In genomic region chr17:27581016-27581415, GRCh38 we compare ENCODE assay signal across 18 cellular contexts. TPM values are rescaled to one million over a fixed set of nuclear protein-coding genes. Genes with fewer than 3 reads are reported as not detected.
DNase-seq lines count a peak whose midpoint lies in the region; ATAC-seq, FAIRE-seq and TF ChIP-seq lines count a peak whose summit lies in the region.
"Had no signal": no experiment of that assay in that cellular context is flagged by ENCODE, and none has a peak within 500 bp of the region (broad histone marks: within the 10 kb centered on the region; RNA-seq: fewer than 3 reads in every experiment).

No MANE protein-coding gene starts in this region.

- no peak overlapping the region for H4K8ac ChIP-seq in IMR-90 (ENCODE audit: low read depth in 2 of 2, low read length in 2 of 2)

- no peak overlapping the region for H2BK15ac ChIP-seq in IMR-90 (ENCODE audit: low read depth, low read length)

- no peak overlapping the region for H3K23ac ChIP-seq in IMR-90 (ENCODE audit: low read depth, low read length)

- H4K20me1 ChIP-seq in BLaER1 (peaks cover 37% of the 10 kb centered on the region), IMR-90 (ENCODE audit: insufficient read depth, low read length) (no peaks in the 10 kb centered on the region; the same call in none of the 2 replicates)

- POLR2A ChIA-PET in IMR-90 (lab: Charles Lee; ENCODE audit: unreplicated experiment), result no interaction called here

- H3K79me1 ChIP-seq in IMR-90 (ENCODE audit: low read depth in 1 of 2, low read length in 2 of 2), result peaks cover 23 to 81% of the 10 kb centered on the region in 2 experiments

- H3K27ac Mint-ChIP-seq in activated CD4-positive, alpha-beta T cell treated with anti-CD3 and anti-CD28 coated beads, Interleukin-2, amount 10 ng/mL, durations not matched to agents 24 days and 14 days, result peak overlapping the region; percentile 45
- peak overlapping the region; percentile 2 for H3K27ac Mint-ChIP-seq in memory B cell

- no peak overlapping the region for H3K4me3 Mint-ChIP-seq in activated CD4-positive, alpha-beta T cell treated with anti-CD3 and anti-CD28 coated beads, Interleukin-2, amount 10 ng/mL, durations not matched to agents 24 days and 14 days
- no peak overlapping the region for H3K4me3 Mint-ChIP-seq in memory B cell

- H2BK20ac ChIP-seq in IMR-90 (ENCODE audit: low read depth, low read length), result no peak overlapping the region; the same call in 1 of the 2 replicates

- no peaks in the 10 kb centered on the region for H3K36me3 ChIP-seq in BLaER1
- H3K36me3 ChIP-seq in IMR-90 (ENCODE audit: control insufficient read depth, insufficient read depth, low read length), result peaks cover 41% of the 10 kb centered on the region
- peaks cover 0 to 4% of the 10 kb centered on the region in 2 donors for H3K36me3 ChIP-seq in kidney (ENCODE audit: control insufficient read depth in 1 of 2, insufficient read depth in 2 of 2, low read length in 2 of 2)
- peaks cover 16% of the 10 kb centered on the region for H3K36me3 ChIP-seq in upper lobe of right lung

- no peak overlapping the region for H3K18ac ChIP-seq in IMR-90 (ENCODE audit: low read depth, low read length)

- dilution Hi-C loops in IMR-90 (cut with HindIII; ENCODE audit: low sequenced_read_pairs, unreplicated experiment), result no loop called here

- FAIRE-seq in kidney (lab: Jason Lieb, UNC), result no peak
- FAIRE-seq: A549, GM12892, HTR-8/SVneo had no signal

- H3K36me3 Mint-ChIP-seq in activated CD4-positive, alpha-beta T cell treated with anti-CD3 and anti-CD28 coated beads, Interleukin-2, amount 10 ng/mL, durations not matched to agents 24 days and 14 days (ENCODE audit: low read depth), result peaks cover 49% of the 10 kb centered on the region
- H3K36me3 Mint-ChIP-seq in memory B cell, result peaks cover 3% of the 10 kb centered on the region

- TF ChIP-seq CTCF in IMR-90 (conservative IDR thresholded peaks at IDR 0.05; ENCODE audit: low read depth, low read length), result no peak
- no peak for TF ChIP-seq CTCF in kidney (IDR thresholded peaks at IDR 0.05; ENCODE audit: borderline replicate concordance, extremely low read depth, insufficient read depth)
- TF ChIP-seq CTCF in upper lobe of right lung (IDR thresholded peaks at IDR 0.05), result no peak

- H3K4me1 ChIP-seq in BLaER1, result peaks cover 38% of the 10 kb centered on the region
- peaks cover 41% of the 10 kb centered on the region for H3K4me1 ChIP-seq in IMR-90 (ENCODE audit: control insufficient read depth, insufficient read depth, low read length)
- H3K4me1 ChIP-seq in kidney (ENCODE audit: control insufficient read depth in 1 of 2, insufficient read depth in 1 of 2, low read depth in 1 of 2, low read length in 2 of 2), result peaks cover 5 to 6% of the 10 kb centered on the region in 2 donors
- peaks cover 27% of the 10 kb centered on the region for H3K4me1 ChIP-seq in upper lobe of right lung

- H2BK120ac ChIP-seq in IMR-90 (ENCODE audit: low read depth, low read length), result no peak overlapping the region

- H3K4me1 Mint-ChIP-seq in activated CD4-positive, alpha-beta T cell treated with anti-CD3 and anti-CD28 coated beads, Interleukin-2, amount 10 ng/mL, durations not matched to agents 24 days and 14 days, result peaks cover 50% of the 10 kb centered on the region
- peaks cover 15% of the 10 kb centered on the region for H3K4me1 Mint-ChIP-seq in memory B cell

- peaks cover 40% of the 10 kb centered on the region for H3K9me1 ChIP-seq in IMR-90 (ENCODE audit: insufficient read depth, low read length)

- CTCF ChIA-PET in IMR-90 (lab: Yijun Ruan, JAX), result no interaction called here

- no peak overlapping the region; the same call in 1 of the 2 replicates for H4K91ac ChIP-seq in IMR-90 (ENCODE audit: insufficient read depth, low read depth, low read length)

- no peak overlapping the region for H3K14ac ChIP-seq in IMR-90 (replicated peaks; ENCODE audit: low read depth, low read length)

- no peak for TF ChIP-seq RAD21 in IMR-90 (IDR thresholded peaks at IDR 0.05; ENCODE audit: low read length)

- no CpG with 5 or more reads among the region's 6 CpGs for WGBS in IMR-90 (ENCODE audit: extremely low coverage in 2 of 2, insufficient read length in 1 of 2), 2 experiments

- no peak overlapping the region for H2BK5ac ChIP-seq in IMR-90 (ENCODE audit: low read depth, low read length, poor library complexity, severe bottlenecking)

- H3K27me3 ChIP-seq in BLaER1 (no peaks in the 10 kb centered on the region), IMR-90 (ENCODE audit: control insufficient read depth, insufficient read depth, low read length) (no peaks in the 10 kb centered on the region), upper lobe of right lung (no peaks in the 10 kb centered on the region)

- H3K9me3 Mint-ChIP-seq in activated CD4-positive, alpha-beta T cell treated with anti-CD3 and anti-CD28 coated beads, Interleukin-2, amount 10 ng/mL, durations not matched to agents 24 days and 14 days, result no peaks in the 10 kb centered on the region
- no peaks in the 10 kb centered on the region for H3K9me3 Mint-ChIP-seq in memory B cell

- TF ChIP-seq POLR2A in IMR-90 (IDR thresholded peaks at IDR 0.05; ENCODE audit: low read depth, low read length), result no peak

- BruUV-seq in IMR-90 (replicated peaks; lab: Mats Ljungman, UMichigan), result no TSS peak

- H3K4ac ChIP-seq in IMR-90 (ENCODE audit: low read depth, low read length), result no peak overlapping the region

- no peaks in the 10 kb centered on the region for H3K9me3 ChIP-seq in BLaER1
- no peaks in the 10 kb centered on the region for H3K9me3 ChIP-seq in IMR-90 (ENCODE audit: control insufficient read depth, insufficient read depth, low read length)
- H3K9me3 ChIP-seq in kidney (ENCODE audit: control insufficient read depth in 1 of 2, low read length in 2 of 2), result no peaks in the 10 kb centered on the region
- no peaks in the 10 kb centered on the region for H3K9me3 ChIP-seq in upper lobe of right lung
- H3K9me3 ChIP-seq: A549 had no signal

- no peaks in the 10 kb centered on the region for H3K27me3 Mint-ChIP-seq in activated CD4-positive, alpha-beta T cell treated with anti-CD3 and anti-CD28 coated beads, Interleukin-2, amount 10 ng/mL, durations not matched to agents 24 days and 14 days
- H3K27me3 Mint-ChIP-seq in memory B cell, result no peaks in the 10 kb centered on the region

- no peak for DNase-seq in activated CD4-positive, alpha-beta T cell treated with anti-CD3 and anti-CD28 coated beads, Interleukin-2, amount 10 ng/mL, durations not matched to agents 24 days and 14 days
- DNase-seq in activated CD4-positive, alpha-beta T cell treated with anti-CD3 and anti-CD28 coated beads, Interleukin-2, amount 50 U/mL, for 1 hour, result no peak
- DNase-seq in IMR-90, result no peak
- no peak for DNase-seq in memory B cell (ENCODE audit: low spot score in 2 of 2)
- no peak for DNase-seq in kidney
- DNase-seq in upper lobe of right lung, result no peak
- no peak for DNase-seq in DMS153 treated with DMSO at 0.1 percent for 48 hours (lab: John Stamatoyannopoulos, UW; ENCODE audit: unreplicated experiment)
- DNase-seq: GOT3; NCI-H1417; NCI-H187 treated with DMSO at 0.1 percent for 48 hours; NCI-H526 treated with DMSO at 0.1 percent for 48 hours; NK-92 treated with Interleukin-12 subunit alpha and Interleukin-12 subunit beta, amount 100 ng/mL, for 24 hours; SHP77 treated with DMSO at 0.1 percent for 48 hours had no signal

- H2AK5ac ChIP-seq in IMR-90 (ENCODE audit: low read depth, low read length), result peak overlapping the region; percentile 54; the same call in 1 of the 2 replicates

- peak overlapping the region; percentile 90 for H3K4me2 ChIP-seq in BLaER1
- H3K4me2 ChIP-seq in IMR-90 (ENCODE audit: low read depth, low read length), result no peak overlapping the region
- H3K4me2 ChIP-seq: A549 had no signal

- H3K27ac ChIP-seq in BLaER1, result no peak overlapping the region
- H3K27ac ChIP-seq in IMR-90 (ENCODE audit: insufficient read depth, low read length), result no peak overlapping the region
- no peak overlapping the region for H3K27ac ChIP-seq in kidney (ENCODE audit: low read depth in 2 of 2, low read length in 2 of 2)
- H3K27ac ChIP-seq in upper lobe of right lung, result no peak overlapping the region
- H3K27ac ChIP-seq: C4-2B had no signal

- H3K4me3 ChIP-seq in BLaER1, result no peak overlapping the region
- H3K4me3 ChIP-seq in IMR-90 (ENCODE audit: insufficient read depth, low read depth, low read length), result no peak overlapping the region
- no peak overlapping the region for H3K4me3 ChIP-seq in kidney (ENCODE audit: low read length in 2 of 2)
- no peak overlapping the region for H3K4me3 ChIP-seq in upper lobe of right lung
- H3K4me3 ChIP-seq: A549 had no signal

- in situ Hi-C loops in IMR-90 (cut with MboI; ENCODE audit: low sequenced_read_pairs), result no loop called here

- no peak overlapping the region for H2AFZ ChIP-seq in IMR-90 (replicated peaks; ENCODE audit: low read length, poor library complexity)

- no peak overlapping the region for H3K56ac ChIP-seq in IMR-90 (ENCODE audit: extremely low read depth, insufficient read depth, low read length)

- no peak overlapping the region for H4K5ac ChIP-seq in IMR-90 (ENCODE audit: low read depth, low read length)

- H3K9ac ChIP-seq in BLaER1, result no peak overlapping the region
- no peak overlapping the region for H3K9ac ChIP-seq in IMR-90 (ENCODE audit: low read depth, low read length)
- no peak overlapping the region for H3K9ac ChIP-seq in kidney (ENCODE audit: low read length in 2 of 2)

- H2AK9ac ChIP-seq in IMR-90 (replicated peaks; ENCODE audit: low read depth, low read length, poor library complexity), result no peak overlapping the region

- ATAC-seq in IMR-90 (ENCODE audit: low read depth), result no peak
- ATAC-seq in memory B cell (ENCODE audit: low read depth), result no peak
- no peak for ATAC-seq in upper lobe of right lung
- ATAC-seq: A549 had no signal

- intact Hi-C loops in activated CD4-positive, alpha-beta T cell treated with anti-CD3 and anti-CD28 coated beads, Interleukin-2, amount 10 ng/mL, durations not matched to agents 24 days and 14 days (cut with micrococcal nuclease), result loop anchor here (2.0 kb wide), 1 partner anchor 54 kb away; no protein-coding TSS in a partner anchor
- intact Hi-C loops in IMR-90 (cut with micrococcal nuclease), result no loop called here
- intact Hi-C loops in kidney (cut with DNase I), result loop anchor here (10.0 kb wide), 1 partner anchor 126 kb away; the partner anchor contains the start of gene KSR1
- intact Hi-C loops in upper lobe of right lung (cut with DNase I), result no loop called here

TF ChIP-seq in IMR-90, 13 proteins besides CTCF, POLR2A, EP300 and RAD21 (continues in another document):
- TF ChIP-seq BHLHE40 (IDR thresholded peaks at IDR 0.05; ENCODE audit: low read depth, low read length) (no peak), RCOR1 (IDR thresholded peaks at IDR 0.05; ENCODE audit: insufficient replicate concordance, low read length) (no peak), NFE2L2 (IDR thresholded peaks at IDR 0.05; ENCODE audit: low read depth, low read length) (no peak), CHD1 (IDR thresholded peaks at IDR 0.05; ENCODE audit: low read depth, low read length) (no peak)

RNA-seq across cellular contexts. Expression of gene LGALS9, which starts 50.0 kb away (rescaled TPM):
- total RNA-seq in activated CD4-positive, alpha-beta T cell treated with anti-CD3 and anti-CD28 coated beads, Interleukin-2, amount 10 ng/mL, durations not matched to agents 24 days and 14 days, result 46.4 and 51.6 TPM in 2 replicates
- total RNA-seq in IMR-90 (2012; rRNA removed) (0.54 and 0.83 TPM in 2 replicates), kidney (50.8 TPM), upper lobe of right lung (185 TPM)
- polyA plus RNA-seq in IMR-90 (2012; rRNA removed) (2.5 and 3.7 TPM in 2 replicates), kidney (ENCODE audit: insufficient read depth, low read depth, low replicate concordance) (16.4 TPM)
- 1.1 and 2.0 TPM in 2 replicates for polyA plus RNA-seq in IMR-90 (2012; cell fraction: cytosol; rRNA removed)
- 6.8 and 8.6 TPM in 2 replicates for polyA plus RNA-seq in IMR-90 (2012; cell fraction: nucleus; rRNA removed; ENCODE audit: low replicate concordance)

Comparison
In these comparisons a context has a peak if more than half of its experiments do, and no peak if none do; other contexts are left out.
1. RNA of gene LGALS9, which starts 50.0 kb away (total RNA-seq): 185 TPM in upper lobe of right lung (single experiment), 50.8 TPM in kidney (single experiment) and 46.4 to 51.6 TPM in activated CD4-positive, alpha-beta T cell treated with anti-CD3 and anti-CD28 coated beads, Interleukin-2, amount 10 ng/mL, durations not matched to agents 24 days and 14 days; 0.54 to 0.83 TPM in IMR-90; every median in the first group is over 10 times any median in the second.
2. intact Hi-C loops: an anchor here in activated CD4-positive, alpha-beta T cell treated with anti-CD3 and anti-CD28 coated beads, Interleukin-2, amount 10 ng/mL, durations not matched to agents 24 days and 14 days (2.0 kb wide) and kidney (10.0 kb wide); none called in IMR-90 and upper lobe of right lung.